9 cellular contexts compared by ENCODE assay signal in genomic region chr22:43289976-43290663, GRCh38. TPM values are rescaled to one million over a fixed set of nuclear protein-coding genes. Genes with fewer than 3 reads are reported as not detected.
DNase-seq lines count a peak whose midpoint lies in the region; FAIRE-seq and TF ChIP-seq lines count a peak whose summit lies in the region.
"Had no signal": no experiment of that assay in that cellular context is flagged by ENCODE, and none has a peak within 500 bp of the region (broad histone marks: within the 10 kb centered on the region; RNA-seq: fewer than 3 reads in every experiment).

No MANE protein-coding gene starts in this region.

- H4K20me1 ChIP-seq in H1 (replicated peaks in 1 of 2; ENCODE audit: control insufficient read depth in 1 of 2, insufficient read depth in 2 of 2, low read length in 2 of 2), result no peaks in the 10 kb centered on the region

- no peak overlapping the region for H3K4ac ChIP-seq in H1 (replicated peaks; ENCODE audit: insufficient read length, low read depth, low read length)

- H3K14ac ChIP-seq in H1 (ENCODE audit: insufficient read length), result no peak overlapping the region

- no peak overlapping the region for H3K18ac ChIP-seq in H1 (ENCODE audit: extremely low read depth, low read length)

- no peak overlapping the region for H2AK5ac ChIP-seq in H1 (ENCODE audit: low read depth, low read length)

- FAIRE-seq in H1 (lab: Jason Lieb, UNC), result no peak

- H4K91ac ChIP-seq in H1 (replicated peaks; ENCODE audit: insufficient read length, low read length), result no peak overlapping the region

- no peak overlapping the region for H3K23ac ChIP-seq in H1 (ENCODE audit: insufficient read length)

- H3K79me1 ChIP-seq in H1 (ENCODE audit: low read depth, low read length), result no peaks in the 10 kb centered on the region; the same call in 1 of the 2 replicates

- H3K4me3 ChIP-seq in H1 (ENCODE audit: extremely low read depth in 1 of 4, insufficient read depth in 2 of 4, low read depth in 3 of 4, low read length in 4 of 4) (no peak overlapping the region), ovary (peak overlapping the region; percentile 30)

- DNase-seq in COR-L47 (lab: John Stamatoyannopoulos, UW), result peak; percentile 83
- peak; percentile 22 for DNase-seq in NCI-H1694 (lab: John Stamatoyannopoulos, UW)
- DNase-seq in H1 (ENCODE audit: low read depth in 1 of 2, low spot score in 2 of 2), result no peak
- DNase-seq in ovary, result peak; percentile 68 to 83 (median 73)
- DNase-seq in activated gamma-delta T cell treated with Interleukin-2 at 50 U/mL for 16 hours, result no peak
- DNase-seq in GM13976 (ENCODE audit: low spot score), result no peak
- no peak for DNase-seq in germinal center (ENCODE audit: low spot score)
- DNase-seq in activated CD4-positive, alpha-beta T cell treated with anti-CD3 and anti-CD28 coated beads for 1 hour, result no peak

- H3K36me3 ChIP-seq in H1 (ENCODE audit: control insufficient read depth in 2 of 4, insufficient read depth in 4 of 4, low read length in 3 of 4) (no peaks in the 10 kb centered on the region), ovary (no peaks in the 10 kb centered on the region)

- no peaks in the 10 kb centered on the region for H3K79me2 ChIP-seq in H1 (ENCODE audit: control insufficient read depth in 1 of 2, insufficient read depth in 2 of 2, low read length in 2 of 2)

- no peak overlapping the region for H2BK12ac ChIP-seq in H1 (ENCODE audit: low read depth, low read length)

- H3K56ac ChIP-seq in H1 (replicated peaks; ENCODE audit: insufficient read length, low read depth, low read length), result no peak overlapping the region

- 88% methylated on average over 10 of the region's 10 CpGs; no CpG with 5 or more reads in 1 of the 2 experiments for WGBS in H1 (ENCODE audit: extremely low coverage in 1 of 2, insufficient coverage in 1 of 2, insufficient read length in 1 of 2, insufficient replicate concordance in 2 of 2, low coverage in 1 of 2, low lambda C conversion rate in 2 of 2, missing lambda C conversion rate in 1 of 2), 2 experiments
- 34 to 44% (median 39%) methylated on average over 7 to 10 of the region's 10 CpGs for WGBS in ovary, 3 donors

- H3K27ac ChIP-seq in H1 (ENCODE audit: low read depth, low read length), result no peak overlapping the region
- H3K27ac ChIP-seq in ovary, result peak overlapping the region; percentile 53 to 84

- TF ChIP-seq RAD21 in H1 (IDR thresholded peaks at IDR 0.05 in 1 of 2, conservative IDR thresholded peaks at IDR 0.05 in 1 of 2; ENCODE audit: low read depth in 2 of 2, low read length in 2 of 2), result no peak

- TF ChIP-seq EP300 in H1 (IDR thresholded peaks at IDR 0.05; ENCODE audit: borderline replicate concordance in 1 of 2, low read depth in 2 of 2, low read length in 2 of 2) (no peak), ovary (IDR thresholded peaks at IDR 0.05) (no peak)

- 0 out of 2 replicates have a peak overlapping the region, but pooled peaks have one; percentile 18 for H2BK20ac ChIP-seq in H1 (ENCODE audit: low read length)

- in situ Hi-C loops in GM13976 (cut with MboI; ENCODE audit: low sequenced_read_pairs, unreplicated experiment), result no loop called here

- H2BK5ac ChIP-seq in H1 (ENCODE audit: low read depth, low read length), result no peak overlapping the region; the same call in 1 of the 2 replicates

- no peak overlapping the region; the same call in 1 of the 2 replicates for H2BK15ac ChIP-seq in H1 (ENCODE audit: low read length)

- CTCF ChIA-PET in H1 (lab: Charles Lee; ENCODE audit: partially characterized antibody), result interaction anchor here (0.9 to 9.2 kb wide), 4 partner anchors 14 to 98 kb away, joined by 3 to 109 read pairs (median 4); no protein-coding TSS in a partner anchor

- H2AFZ ChIP-seq in H1 (ENCODE audit: low read length), result no peak overlapping the region

- no peak overlapping the region for H2BK120ac ChIP-seq in H1 (replicated peaks; ENCODE audit: low read depth, low read length)

- no peaks in the 10 kb centered on the region for H3K9me3 ChIP-seq in H1 (ENCODE audit: insufficient read depth in 2 of 2, low read depth in 1 of 2, low read length in 1 of 2)
- no peaks in the 10 kb centered on the region for H3K9me3 ChIP-seq in ovary

- TF ChIP-seq CTCF in H1 (IDR thresholded peaks at IDR 0.05; ENCODE audit: control extremely low read depth in 1 of 3, insufficient read depth in 1 of 3, low read depth in 1 of 3, low read length in 3 of 3), result no peak
- no peak for TF ChIP-seq CTCF in ovary (IDR thresholded peaks at IDR 0.05)
- no peak for TF ChIP-seq CTCF in GM13976 (IDR thresholded peaks at IDR 0.05; ENCODE audit: borderline replicate concordance, control extremely low read depth, extremely low read depth, insufficient read depth, missing control alignments)

- no peak overlapping the region for H4K5ac ChIP-seq in H1 (ENCODE audit: insufficient read length, low read depth, low read length)

- intact Hi-C loops in ovary (cut with DNase I), result loop anchor here in 1 of 4 donors (10.0 kb wide), 1 partner anchor 55 kb away; the partner anchor contains the start of gene SCUBE1

- no peak overlapping the region for H3K9ac ChIP-seq in H1 (replicated peaks in 1 of 4; ENCODE audit: extremely low read depth in 1 of 4, low read depth in 3 of 4, low read length in 3 of 4)

- H3K23me2 ChIP-seq in H1 (ENCODE audit: low read depth, low read length), result no peaks in the 10 kb centered on the region

- H3K4me2 ChIP-seq in H1 (ENCODE audit: insufficient read depth in 1 of 2, low read depth in 2 of 2, low read length in 2 of 2), result no peak overlapping the region

- H4K8ac ChIP-seq in H1 (ENCODE audit: extremely low read depth, insufficient read depth, low read length), result no peak overlapping the region; the same call in 1 of the 2 replicates

- TF ChIP-seq POLR2A in H1 (IDR thresholded peaks at IDR 0.05; ENCODE audit: control extremely low read depth in 1 of 2, low read depth in 2 of 2, low read length in 2 of 2) (no peak), ovary (IDR thresholded peaks at IDR 0.05) (no peak)

- H3K27me3 ChIP-seq in H1 (replicated peaks in 1 of 4; ENCODE audit: control insufficient read depth in 3 of 4, extremely low read depth in 1 of 4, insufficient read depth in 3 of 4, low read length in 3 of 4), result no peaks in the 10 kb centered on the region
- H3K27me3 ChIP-seq in ovary, result no peaks in the 10 kb centered on the region

- POLR2A ChIA-PET in H1 (lab: Charles Lee; ENCODE audit: partially characterized antibody), result no interaction called here

- H3K4me1 ChIP-seq in H1 (replicated peaks in 1 of 4; ENCODE audit: control insufficient read depth in 3 of 4, insufficient read depth in 4 of 4, low read length in 3 of 4) (peaks cover 0 to 9% (median 3%) of the 10 kb centered on the region in 4 experiments; a peak in 4 of 7 replicates), ovary (ENCODE audit: insufficient read depth) (peaks cover 41% of the 10 kb centered on the region)

TF ChIP-seq in H1, 55 proteins besides CTCF, POLR2A, EP300 and RAD21 (continues in another document):
- TF ChIP-seq SP1 (IDR thresholded peaks at IDR 0.05; ENCODE audit: low read depth, low read length), result no peak

RNA-seq across cellular contexts. Expression of gene SCUBE1, which starts 53.1 kb away (rescaled TPM):
- total RNA-seq in H1 (2021; fragmentation: NEBNext Ultra II Directional; extraction: Animal tissue kit (Norgen Biotek cat#: 25700)), result 4.9 and 5.5 TPM in 2 replicates
- 2.3 and 5.4 TPM in 2 replicates for polyA plus RNA-seq in H1 (2011; rRNA removed)
- polyA plus RNA-seq in H1 (2011; cell fraction: cytosol; rRNA removed), result 3.1 TPM
- 14.2 TPM for polyA plus RNA-seq in H1 (2011; cell fraction: nucleus; rRNA removed)
- polyA plus RNA-seq in H1 (2012, experiment 1 of 2), result 1.1 to 3.9 TPM (median 2.9 TPM) in 4 replicates
- 1.3 TPM for polyA plus RNA-seq in H1 (2012, experiment 2 of 2)
- polyA plus RNA-seq in H1 (2013, experiment 1 of 2), result 11.7 TPM
- 11.5 TPM for polyA plus RNA-seq in H1 (2013, experiment 2 of 2)
- polyA minus RNA-seq in H1 (2011; rRNA and poly(A)+ RNA removed), result 7.9 and 16.9 TPM in 2 replicates
- polyA minus RNA-seq in H1 (2011; cell fraction: cytosol; rRNA and poly(A)+ RNA removed), result 2.4 TPM
- polyA minus RNA-seq in H1 (2011; cell fraction: nucleus; rRNA and poly(A)+ RNA removed), result 12.5 TPM
- 100 to 1,000 TPM in 4 of 7 donors, 10 to 100 TPM in 1, 1 to 10 TPM in 2; 5.5 to 202 (median 101) TPM for total RNA-seq in ovary
- polyA plus RNA-seq in ovary, result 10 to 100 TPM; 11.1 to 20.1 TPM
- total RNA-seq: pulmonary artery endothelial cell had no signal

Comparison
In these comparisons a context has a peak if more than half of its experiments do, and no peak if none do; other contexts are left out.
1. DNase-seq: peak in COR-L47 (single experiment), NCI-H1694 (single experiment) and ovary (5 of 5); none in H1 (0 of 2), activated gamma-delta T cell treated with Interleukin-2 at 50 U/mL for 16 hours (single experiment), GM13976 (single experiment), germinal center (single experiment) and activated CD4-positive, alpha-beta T cell treated with anti-CD3 and anti-CD28 coated beads for 1 hour (single experiment).